Comparison of ENCODE assay signal across 16 cellular contexts in genomic region chr4:26984896-26985295, GRCh38.
DNase-seq lines count a peak whose midpoint lies in the region; FAIRE-seq and TF ChIP-seq lines count a peak whose summit lies in the region.
"Had no signal": no experiment of that assay in that cellular context is flagged by ENCODE, and none has a peak within 500 bp of the region (broad histone marks: within the 10 kb centered on the region; RNA-seq: fewer than 3 reads in every experiment).

No MANE protein-coding gene starts in this region.

- H3K27me3 ChIP-seq in BLaER1 treated with 17β-estradiol and CSF1 and Interleukin-3, amounts not matched to agents 10 nM and 100 nM = no peaks in the 10 kb centered on the region
- H3K27me3 ChIP-seq in SU-DHL-6 (ENCODE audit: low read length) = no peaks in the 10 kb centered on the region
- H3K27me3 ChIP-seq: Peyer's patch had no signal

- no peak overlapping the region for H3K9ac ChIP-seq in BLaER1 treated with 17β-estradiol and CSF1 and Interleukin-3, amounts not matched to agents 10 nM and 100 nM
- no peak overlapping the region; the same call in 1 of the 2 replicates for H3K9ac ChIP-seq in SU-DHL-6 (ENCODE audit: low read length)

- H3K27ac ChIP-seq in BLaER1 treated with 17β-estradiol and CSF1 and Interleukin-3, amounts not matched to agents 10 nM and 100 nM = no peak overlapping the region
- peak overlapping the region; percentile 65; the same call in 1 of the 2 replicates for H3K27ac ChIP-seq in SU-DHL-6 (ENCODE audit: low read depth, low read length)
- H3K27ac ChIP-seq: Peyer's patch had no signal

- peaks cover 8% of the 10 kb centered on the region for H3K36me3 Mint-ChIP-seq in nephron (ENCODE audit: low read depth)

- in situ Hi-C loops in G401 (cut with HindIII; ENCODE audit: low sequenced_read_pairs) = no loop called here

- peak overlapping the region in 1 of 3 experiments; percentile 67 for H3K4me3 Mint-ChIP-seq in nephron

- DNase-seq in GM19239 (ENCODE audit: insufficient read length, low spot score) = no peak
- DNase-seq in stimulated activated naive CD4-positive, alpha-beta T cell treated with Interleukin-2 at 50 U/mL for 16 hours (lab: John Stamatoyannopoulos, UW) = no peak
- DNase-seq in activated gamma-delta T cell treated with Interleukin-2 at 50 U/mL for 16 hours = no peak
- DNase-seq in G401 (ENCODE audit: low spot score) = no peak
- DNase-seq: C1 segment of cervical spinal cord; CD8-positive, alpha-beta memory T cell; GDM1; NCI-H1417; NCI-H1694 treated with DMSO at 0.1 percent for 48 hours; NCI-H2107; Peyer's patch had no signal

- H2AFZ ChIP-seq in SU-DHL-6 (ENCODE audit: low read depth, low read length, severe bottlenecking) = no peak overlapping the region

- H3K4me3 ChIP-seq in BLaER1 treated with 17β-estradiol and CSF1 and Interleukin-3, amounts not matched to agents 10 nM and 100 nM = no peak overlapping the region
- no peak overlapping the region for H3K4me3 ChIP-seq in SU-DHL-6 (ENCODE audit: insufficient read depth, low read length, poor library complexity, severe bottlenecking)
- H3K4me3 ChIP-seq: Peyer's patch had no signal

- peaks cover 17 to 39% (median 29%) of the 10 kb centered on the region in 10 experiments for H3K4me1 ChIP-seq in BLaER1 treated with 17β-estradiol and CSF1 and Interleukin-3, amounts not matched to agents 10 nM and 100 nM

- no peaks in the 10 kb centered on the region for H3K9me2 ChIP-seq in SU-DHL-6 (replicated peaks; ENCODE audit: insufficient read depth, low read length)

- TF ChIP-seq CTCF in SU-DHL-6 (IDR thresholded peaks at IDR 0.05; ENCODE audit: insufficient read depth, low read length, poor library complexity, severe bottlenecking) (no peak), nephron (IDR thresholded peaks at IDR 0.05; ENCODE audit: unreplicated experiment in 3 of 3) (no peak)

- peaks cover 46% of the 10 kb centered on the region for H3K4me1 Mint-ChIP-seq in nephron

- peaks cover under 1 to 29% (median 20%) of the 10 kb centered on the region in 11 experiments; a peak in 17 of 22 replicates for H3K9me3 ChIP-seq in BLaER1 treated with 17β-estradiol and CSF1 and Interleukin-3, amounts not matched to agents 10 nM and 100 nM (replicated peaks in 1 of 11)
- H3K9me3 ChIP-seq in SU-DHL-6 (ENCODE audit: insufficient read depth, low read length) = no peaks in the 10 kb centered on the region
- H3K9me3 ChIP-seq: Peyer's patch had no signal

- peaks cover 41% of the 10 kb centered on the region for H3F3A ChIP-seq in SU-DHL-6 (ENCODE audit: insufficient read depth)

- peaks cover 95% of the 10 kb centered on the region for H3K79me2 ChIP-seq in SU-DHL-6 (ENCODE audit: insufficient read depth, low read length)

- H3K36me3 ChIP-seq in BLaER1 treated with 17β-estradiol and CSF1 and Interleukin-3, amounts not matched to agents 10 nM and 100 nM = peaks cover 0 to 58% (median 33%) of the 10 kb centered on the region in 11 experiments; a peak in 19 of 22 replicates
- H3K36me3 ChIP-seq in SU-DHL-6 (ENCODE audit: low read length) = peaks cover 6% of the 10 kb centered on the region
- H3K36me3 ChIP-seq: Peyer's patch had no signal

- H3K27ac Mint-ChIP-seq in nephron = peak overlapping the region; percentile 29 to 74 (median 47)

- H3K9me3 Mint-ChIP-seq in nephron = peaks cover 2% of the 10 kb centered on the region
- H3K9me3 Mint-ChIP-seq: CD8-positive, alpha-beta memory T cell had no signal

- peak; percentile 4 for FAIRE-seq in GM19239 (lab: Jason Lieb, UNC)
- FAIRE-seq: H1 had no signal

- H3K27me3 Mint-ChIP-seq in nephron (ENCODE audit: low read depth) = no peaks in the 10 kb centered on the region
- H3K27me3 Mint-ChIP-seq: IgD-negative memory B cell had no signal

- peak overlapping the region in 9 of 11 experiments; percentile 4 to 62 (median 47); a peak in 15 of 22 replicates for H3K4me2 ChIP-seq in BLaER1 treated with 17β-estradiol and CSF1 and Interleukin-3, amounts not matched to agents 10 nM and 100 nM
- peak overlapping the region; percentile 54 for H3K4me2 ChIP-seq in SU-DHL-6 (ENCODE audit: low read depth, low read length, poor library complexity, severe bottlenecking)

- peaks cover 0 to 68% (median 48%) of the 10 kb centered on the region in 11 experiments; a peak in 13 of 22 replicates for H4K20me1 ChIP-seq in BLaER1 treated with 17β-estradiol and CSF1 and Interleukin-3, amounts not matched to agents 10 nM and 100 nM
- 0 out of 2 replicates have a peak, but pooled peaks cover 3% of the 10 kb centered on the region for H4K20me1 ChIP-seq in SU-DHL-6 (ENCODE audit: low read depth, low read length)
